8 cellular contexts compared by ENCODE assay signal in the genomic region with DNA sequence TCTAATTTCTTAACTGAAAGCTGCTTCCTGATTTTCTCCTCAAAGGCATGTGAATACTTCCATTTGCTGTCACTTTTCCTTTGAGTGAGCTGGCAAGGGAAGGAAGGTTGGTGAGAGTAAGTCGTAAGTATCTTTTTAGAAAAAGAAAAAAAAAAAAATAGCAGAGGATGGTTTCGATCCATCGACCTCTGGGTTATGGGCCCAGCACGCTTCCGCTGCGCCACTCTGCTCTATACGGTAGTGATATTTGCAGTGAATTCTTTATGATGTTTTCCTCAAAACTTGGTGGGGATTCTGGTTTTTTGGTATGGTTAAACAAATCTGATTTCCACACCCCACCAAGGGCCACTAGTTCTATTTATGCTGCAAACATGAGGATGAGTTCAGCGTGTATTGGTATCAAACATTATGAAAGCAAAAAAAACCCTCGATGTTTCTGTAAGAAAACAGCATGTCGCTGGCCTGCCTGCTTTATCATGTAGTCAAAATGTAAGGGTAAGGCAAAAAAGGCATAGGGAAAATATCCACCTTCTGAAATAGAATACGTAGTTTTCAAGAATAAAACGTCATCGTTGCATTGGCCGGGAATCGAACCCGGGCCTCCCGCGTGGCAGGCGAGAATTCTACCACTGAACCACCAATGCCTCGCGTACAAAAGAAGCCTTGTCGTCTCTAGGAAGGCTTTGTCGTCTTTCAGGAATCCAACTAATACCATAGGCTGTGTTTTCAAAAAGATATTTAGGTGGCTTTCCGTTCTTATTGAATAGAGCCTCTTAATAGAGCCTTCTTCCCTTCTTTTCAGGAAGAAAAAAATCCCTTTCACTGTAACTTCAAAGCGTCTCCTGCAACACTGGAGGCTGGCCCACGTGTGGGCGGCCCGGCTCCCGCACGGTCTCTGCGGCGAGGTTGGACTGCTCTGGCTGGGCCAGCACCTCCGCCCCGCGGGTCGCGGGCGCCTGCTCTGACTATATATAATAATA. TPM values are rescaled to one million over a fixed set of nuclear protein-coding genes. Genes with fewer than 3 reads are reported as not detected.
DNase-seq lines count a peak whose midpoint lies in the region; ATAC-seq and TF ChIP-seq lines count a peak whose summit lies in the region.

No MANE protein-coding gene starts in this region.

- H3K36me3 Mint-ChIP-seq in activated T-cell treated with anti-CD3 and anti-CD28 coated beads, Interleukin-2, amount 50 U/mL, for 24 hours (ENCODE audit: low read depth): no peaks in the 10 kb centered on the region

- no peaks in the 10 kb centered on the region for H3K9me3 Mint-ChIP-seq in activated T-cell treated with anti-CD3 and anti-CD28 coated beads, Interleukin-2, amount 50 U/mL, for 24 hours

- peak overlapping the region; percentile 96; the same call in 1 of the 2 replicates for H2AFZ ChIP-seq in OCI-LY1 (ENCODE audit: low read length)

- H3K27ac ChIP-seq in HUES48 (ENCODE audit: low read depth, low read length) (peak overlapping the region; percentile 69), OCI-LY1 (ENCODE audit: low read depth, low read length, poor library complexity, severe bottlenecking) (peak overlapping the region; percentile 77), esophagus (ENCODE audit: low read depth in 2 of 2, low read length in 1 of 2) (peak overlapping the region; percentile 52 to 65), muscle layer of duodenum (ENCODE audit: low read length) (peak overlapping the region; percentile 97)

- H3K4me1 Mint-ChIP-seq in activated T-cell treated with anti-CD3 and anti-CD28 coated beads, Interleukin-2, amount 50 U/mL, for 24 hours (ENCODE audit: low read depth): peaks cover 18% of the 10 kb centered on the region

- no peaks in the 10 kb centered on the region for H3F3A ChIP-seq in OCI-LY1 (ENCODE audit: insufficient read depth, low read length)

- TF ChIP-seq CTCF in OCI-LY1 (IDR thresholded peaks at IDR 0.05; ENCODE audit: low read length): no peak

- H3K4me3 ChIP-seq in HUES48 (ENCODE audit: low read depth, low read length) (peak overlapping the region; percentile 93), OCI-LY1 (ENCODE audit: low read depth, low read length, poor library complexity, severe bottlenecking) (peak overlapping the region; percentile 88), esophagus (ENCODE audit: low read depth in 1 of 2, low read length in 2 of 2) (peak overlapping the region; percentile 57 to 82), muscle layer of duodenum (ENCODE audit: low read depth in 1 of 2, low read length in 2 of 2) (peak overlapping the region; percentile 76 to 90)

- peak; percentile 69 for DNase-seq in COR-L47 (lab: John Stamatoyannopoulos, UW)
- DNase-seq in activated T-cell treated with anti-CD3 and anti-CD28 coated beads, Interleukin-2, amount 50 U/mL, for 24 hours: peak; percentile 95
- peak; percentile 71 to 89 for DNase-seq in stimulated activated CD8-positive, alpha-beta memory T cell treated with anti-CD3 and anti-CD28 coated beads, Interleukin-7, amount 100 ng/mL, for 4 hours (ENCODE audit: low read depth in 2 of 2)

- no peaks in the 10 kb centered on the region for H4K20me1 ChIP-seq in OCI-LY1 (ENCODE audit: insufficient read depth, low read length)

- no peaks in the 10 kb centered on the region for H3K79me2 ChIP-seq in OCI-LY1 (ENCODE audit: insufficient read depth, low read length)

- H3K9ac ChIP-seq in HUES48 (ENCODE audit: low read depth, low read length) (peak overlapping the region; percentile 85), OCI-LY1 (ENCODE audit: low read length) (peak overlapping the region; percentile 77)

- ATAC-seq in GM21381 (IDR thresholded peaks at IDR 0.05; ENCODE audit: unreplicated experiment): peak; percentile 68

- H3K4me1 ChIP-seq in HUES48 (ENCODE audit: control insufficient read depth, insufficient read depth, low read length): no peaks in the 10 kb centered on the region; the same call in 1 of the 2 replicates
- peaks cover 8% of the 10 kb centered on the region for H3K4me1 ChIP-seq in OCI-LY1 (ENCODE audit: insufficient read depth, low read length, severe bottlenecking)
- H3K4me1 ChIP-seq in esophagus (ENCODE audit: control insufficient read depth in 2 of 2, insufficient read depth in 2 of 2, low read length in 1 of 2): no peaks in the 10 kb centered on the region
- H3K4me1 ChIP-seq in muscle layer of duodenum (ENCODE audit: control insufficient read depth in 1 of 2, insufficient read depth in 2 of 2, low read length in 2 of 2): peaks cover 0 to 3% of the 10 kb centered on the region in 2 donors

- no peaks in the 10 kb centered on the region for H3K9me2 ChIP-seq in OCI-LY1 (ENCODE audit: low read depth, low read length)

- H3K4me2 ChIP-seq in OCI-LY1 (ENCODE audit: low read length): peak overlapping the region; percentile 99

- H3K36me3 ChIP-seq in HUES48 (ENCODE audit: control insufficient read depth, insufficient read depth, low read length) (no peaks in the 10 kb centered on the region), OCI-LY1 (ENCODE audit: insufficient read depth, low read length) (no peaks in the 10 kb centered on the region), esophagus (ENCODE audit: control insufficient read depth in 2 of 2, insufficient read depth in 2 of 2, low read length in 1 of 2) (no peaks in the 10 kb centered on the region), muscle layer of duodenum (ENCODE audit: control insufficient read depth in 1 of 2, insufficient read depth in 2 of 2, low read length in 2 of 2) (no peaks in the 10 kb centered on the region)

- no peaks in the 10 kb centered on the region for H3K9me3 ChIP-seq in HUES48 (ENCODE audit: control insufficient read depth, insufficient read depth, low read length)
- H3K9me3 ChIP-seq in OCI-LY1 (ENCODE audit: low read length): no peaks in the 10 kb centered on the region
- no peaks in the 10 kb centered on the region for H3K9me3 ChIP-seq in esophagus (ENCODE audit: control insufficient read depth in 2 of 2, insufficient read depth in 1 of 2, low read depth in 1 of 2, low read length in 1 of 2)
- no peaks in the 10 kb centered on the region for H3K9me3 ChIP-seq in muscle layer of duodenum (ENCODE audit: control insufficient read depth in 1 of 2, low read length in 2 of 2)

- H3K4me3 Mint-ChIP-seq in activated T-cell treated with anti-CD3 and anti-CD28 coated beads, Interleukin-2, amount 50 U/mL, for 24 hours: peak overlapping the region; percentile 84

- H3K27me3 ChIP-seq in HUES48 (ENCODE audit: control insufficient read depth, insufficient read depth, low read length) (no peaks in the 10 kb centered on the region), OCI-LY1 (ENCODE audit: insufficient read depth, low read length) (no peaks in the 10 kb centered on the region), esophagus (ENCODE audit: control insufficient read depth in 1 of 2, insufficient read depth in 2 of 2, low read length in 2 of 2) (no peaks in the 10 kb centered on the region), muscle layer of duodenum (ENCODE audit: low read depth, low read length) (no peaks in the 10 kb centered on the region)

- 1 to 3% methylated on average over 38 of the region's 38 CpGs for WGBS in esophagus, 2 donors

- peak overlapping the region; percentile 97 for H3K27ac Mint-ChIP-seq in activated T-cell treated with anti-CD3 and anti-CD28 coated beads, Interleukin-2, amount 50 U/mL, for 24 hours

- peaks cover 21% of the 10 kb centered on the region for H3K27me3 Mint-ChIP-seq in activated T-cell treated with anti-CD3 and anti-CD28 coated beads, Interleukin-2, amount 50 U/mL, for 24 hours

RNA-seq across cellular contexts. Expression of gene OR2B2, which starts 9.6 kb away (rescaled TPM):
- not detected for polyA plus RNA-seq in esophagus

RNA-seq across cellular contexts. Expression of gene OR2B6, which starts 54.4 kb away (rescaled TPM):
- polyA plus RNA-seq in esophagus: not detected

Comparison
In these comparisons a context has a peak if more than half of its experiments do, and no peak if none do; other contexts are left out.
1. Peak in every context shown above with its lines: DNase-seq, ATAC-seq, H3K4me3 ChIP-seq and H3K27ac ChIP-seq.